ENCODE assay signal across 9 cellular contexts in genomic region chr9:137029058-137029922, GRCh38. TPM values are rescaled to one million over a fixed set of nuclear protein-coding genes. Genes with fewer than 3 reads are reported as not detected.
DNase-seq lines count a peak whose midpoint lies in the region; ATAC-seq and TF ChIP-seq lines count a peak whose summit lies in the region.
"Had no signal": no experiment of that assay in that cellular context is flagged by ENCODE, and none has a peak within 500 bp of the region (broad histone marks: within the 10 kb centered on the region; RNA-seq: fewer than 3 reads in every experiment).

No MANE protein-coding gene starts in this region.

- peak overlapping the region; percentile 74 for H3K4me3 Mint-ChIP-seq in activated naive CD8-positive, alpha-beta T cell treated with anti-CD3 and anti-CD28 coated beads, Interleukin-2, amount 10 ng/mL, durations not matched to agents 7 days and 5 days
- H3K4me3 Mint-ChIP-seq in progenitor cell of endocrine pancreas (ENCODE audit: low read depth), result peak overlapping the region; percentile 68

- peaks cover 12 to 55% (median 30%) of the 10 kb centered on the region in 9 donors for H3K4me1 ChIP-seq in heart right ventricle

- POLR2A ChIA-PET in activated naive CD8-positive, alpha-beta T cell treated with anti-CD3 and anti-CD28 coated beads, Interleukin-2, amount 10 ng/mL, durations not matched to agents 7 days and 5 days (lab: Charles Lee), result interaction anchor here (0.6 to 2.4 kb wide), 9 partner anchors 9 to 211 kb away, joined by 3 to 8 read pairs (median 3); partner anchors contain the start of genes MAN1B1, SAPCD2 and TUBB4B

- peak overlapping the region; percentile 82 for H3K27ac Mint-ChIP-seq in activated naive CD8-positive, alpha-beta T cell treated with anti-CD3 and anti-CD28 coated beads, Interleukin-2, amount 10 ng/mL, durations not matched to agents 7 days and 5 days
- no peak overlapping the region for H3K27ac Mint-ChIP-seq in progenitor cell of endocrine pancreas

- DNase-seq in GM03348 (ENCODE audit: low spot score), result peak; percentile 90
- DNase-seq in HT1080 (ENCODE audit: low read depth), result peak; percentile 55
- peak; percentile 60 for DNase-seq in SKM-1 (lab: John Stamatoyannopoulos, UW; ENCODE audit: unreplicated experiment)
- DNase-seq in activated naive CD8-positive, alpha-beta T cell treated with anti-CD3 and anti-CD28 coated beads, Interleukin-2, amount 10 ng/mL, durations not matched to agents 7 days and 5 days, result peak; percentile 84
- DNase-seq in heart right ventricle, result peak; percentile 78 to 88
- peak; percentile 88 for DNase-seq in progenitor cell of endocrine pancreas (ENCODE audit: low spot score, unreplicated experiment)
- peak; percentile 73 for DNase-seq in ureter (ENCODE audit: low spot score)

- peaks cover 30% of the 10 kb centered on the region for H3K4me1 Mint-ChIP-seq in activated naive CD8-positive, alpha-beta T cell treated with anti-CD3 and anti-CD28 coated beads, Interleukin-2, amount 10 ng/mL, durations not matched to agents 7 days and 5 days
- H3K4me1 Mint-ChIP-seq in progenitor cell of endocrine pancreas (ENCODE audit: low read depth), result peaks cover 2% of the 10 kb centered on the region

- 32 to 33% methylated on average over 19 of the region's 19 CpGs for WGBS in heart right ventricle, 2 donors

- H3K9me3 ChIP-seq in heart right ventricle, result no peaks in the 10 kb centered on the region

- no peaks in the 10 kb centered on the region for H3K9me3 Mint-ChIP-seq in activated naive CD8-positive, alpha-beta T cell treated with anti-CD3 and anti-CD28 coated beads, Interleukin-2, amount 10 ng/mL, durations not matched to agents 7 days and 5 days
- H3K9me3 Mint-ChIP-seq in progenitor cell of endocrine pancreas (ENCODE audit: low read depth), result no peaks in the 10 kb centered on the region

- intact Hi-C loops in heart right ventricle (cut with DNase I), result loop anchor here in 3 of 10 donors (2.0 to 10.0 kb wide), 4 partner anchors 78 to 237 kb away; partner anchors contain the start of genes AJM1 (in 1 of the 3), PHPT1 (in 1 of the 3) and TMEM141 (in 1 of the 3)

- no peaks in the 10 kb centered on the region for H3K27me3 ChIP-seq in heart right ventricle

- H3K4me3 ChIP-seq in heart right ventricle, result peak overlapping the region in 9 of 10 donors; percentile 1 to 88 (median 68)

- TF ChIP-seq CTCF in heart right ventricle (IDR thresholded peaks at IDR 0.05), result peak; percentile 82 to 96 (median 89)
- TF ChIP-seq CTCF in progenitor cell of endocrine pancreas (IDR thresholded peaks at IDR 0.05; ENCODE audit: unreplicated experiment), result peak; percentile 84

- ATAC-seq in activated naive CD8-positive, alpha-beta T cell treated with anti-CD3 and anti-CD28 coated beads, Interleukin-2, amount 10 ng/mL, durations not matched to agents 7 days and 5 days (ENCODE audit: low read depth), result peak; percentile 37
- ATAC-seq in heart right ventricle (peak; percentile 59 to 83 (median 70)), GM18868 (IDR thresholded peaks at IDR 0.05; ENCODE audit: unreplicated experiment) (no peak)

- no peaks in the 10 kb centered on the region for H3K36me3 ChIP-seq in heart right ventricle

- H3K27me3 Mint-ChIP-seq in activated naive CD8-positive, alpha-beta T cell treated with anti-CD3 and anti-CD28 coated beads, Interleukin-2, amount 10 ng/mL, durations not matched to agents 7 days and 5 days, result peaks cover 2% of the 10 kb centered on the region
- H3K27me3 Mint-ChIP-seq in progenitor cell of endocrine pancreas, result peaks cover 5% of the 10 kb centered on the region

- H3K27ac ChIP-seq in heart right ventricle, result peak overlapping the region in 3 of 10 donors; percentile 15 to 83 (median 53)

- no peaks in the 10 kb centered on the region for H3K36me3 Mint-ChIP-seq in activated naive CD8-positive, alpha-beta T cell treated with anti-CD3 and anti-CD28 coated beads, Interleukin-2, amount 10 ng/mL, durations not matched to agents 7 days and 5 days
- H3K36me3 Mint-ChIP-seq in progenitor cell of endocrine pancreas (ENCODE audit: insufficient read depth), result no peaks in the 10 kb centered on the region

RNA-seq across cellular contexts. Expression of gene ABCA2, which starts 1.3 kb away (rescaled TPM):
- total RNA-seq in HT1080 (2014; rRNA removed; shearing (Covaris generic)), result 7.5 and 9.0 TPM in 2 replicates
- 20.2 and 25.6 TPM in 2 replicates for polyA plus RNA-seq in HT1080 (2015; cell fraction: cytosol; rRNA removed)
- polyA plus RNA-seq in HT1080 (2015; cell fraction: nucleus; rRNA removed), result 83.6 and 95.5 TPM in 2 replicates
- total RNA-seq in activated naive CD8-positive, alpha-beta T cell treated with anti-CD3 and anti-CD28 coated beads, Interleukin-2, amount 10 ng/mL, durations not matched to agents 7 days and 5 days, result 10 to 100 TPM; 67.1 to 74.5 TPM
- total RNA-seq in heart right ventricle (10 to 100 TPM; 23.6 to 42.6 (median 28.1) TPM), progenitor cell of endocrine pancreas (26.4 and 30.1 TPM in 2 replicates), ureter (25.7 TPM)
- 10 to 100 TPM; 16.0 to 46.7 TPM for polyA plus RNA-seq in heart right ventricle

RNA-seq across cellular contexts. Expression of gene FUT7, which starts 2.6 kb away (rescaled TPM):
- not detected in 2 replicates for total RNA-seq in HT1080 (2014; rRNA removed; shearing (Covaris generic))
- not detected in 2 replicates for polyA plus RNA-seq in HT1080 (2015; cell fraction: cytosol; rRNA removed)
- polyA plus RNA-seq in HT1080 (2015; cell fraction: nucleus; rRNA removed), result not detected in 2 replicates
- under 1 TPM; 0.39 to 0.62 TPM for total RNA-seq in activated naive CD8-positive, alpha-beta T cell treated with anti-CD3 and anti-CD28 coated beads, Interleukin-2, amount 10 ng/mL, durations not matched to agents 7 days and 5 days
- total RNA-seq in heart right ventricle, result under 1 TPM in 5 of 10 donors, not detected in 5; 0.13 to 0.30 (median 0.15) TPM
- under 1 TPM; 0.07 to 0.15 TPM for polyA plus RNA-seq in heart right ventricle
- total RNA-seq in progenitor cell of endocrine pancreas, result not detected in 2 replicates
- not detected for total RNA-seq in ureter
- total RNA-seq: pulmonary artery endothelial cell had no signal

RNA-seq across cellular contexts. Expression of gene NPDC1, which starts 16.7 kb away (rescaled TPM):
- 31.5 and 39.2 TPM in 2 replicates for total RNA-seq in HT1080 (2014; rRNA removed; shearing (Covaris generic))
- 45.7 and 49.5 TPM in 2 replicates for polyA plus RNA-seq in HT1080 (2015; cell fraction: cytosol; rRNA removed)
- polyA plus RNA-seq in HT1080 (2015; cell fraction: nucleus; rRNA removed), result 127 and 134 TPM in 2 replicates
- total RNA-seq in activated naive CD8-positive, alpha-beta T cell treated with anti-CD3 and anti-CD28 coated beads, Interleukin-2, amount 10 ng/mL, durations not matched to agents 7 days and 5 days, result 10 to 100 TPM; 22.4 to 27.0 TPM
- total RNA-seq in heart right ventricle (10 to 100 TPM; 29.1 to 74.3 (median 52.6) TPM), progenitor cell of endocrine pancreas (62.0 and 73.2 TPM in 2 replicates), ureter (138 TPM)
- polyA plus RNA-seq in heart right ventricle, result 100 to 1,000 TPM in 1 of 2 donors, 10 to 100 TPM in 1; 74.2 to 153 TPM

RNA-seq across cellular contexts. Expression of gene ENTPD2, which starts 24.6 kb away (rescaled TPM):
- total RNA-seq in HT1080 (2014; rRNA removed; shearing (Covaris generic)), result not detected in 2 replicates
- polyA plus RNA-seq in HT1080 (2015; cell fraction: cytosol; rRNA removed), result not detected in 2 replicates
- polyA plus RNA-seq in HT1080 (2015; cell fraction: nucleus; rRNA removed), result not detected in 2 replicates
- total RNA-seq in activated naive CD8-positive, alpha-beta T cell treated with anti-CD3 and anti-CD28 coated beads, Interleukin-2, amount 10 ng/mL, durations not matched to agents 7 days and 5 days, result not detected
- total RNA-seq in heart right ventricle (1 to 10 TPM in 8 of 10 donors, under 1 TPM in 2; 0.32 to 2.5 (median 1.6) TPM), progenitor cell of endocrine pancreas (0.19 and 0.51 TPM in 2 replicates), ureter (1.3 TPM)
- polyA plus RNA-seq in heart right ventricle, result 1 to 10 TPM in 1 of 2 donors, under 1 TPM in 1; 0.96 to 3.3 TPM
- total RNA-seq: pulmonary artery endothelial cell had no signal

RNA-seq across cellular contexts. Expression of gene CLIC3, which starts 32.9 kb away (rescaled TPM):
- 1.0 and 1.7 TPM in 2 replicates for total RNA-seq in HT1080 (2014; rRNA removed; shearing (Covaris generic))
- polyA plus RNA-seq in HT1080 (2015; cell fraction: cytosol; rRNA removed), result 21.2 and 23.5 TPM in 2 replicates
- 7.2 and 12.2 TPM in 2 replicates for polyA plus RNA-seq in HT1080 (2015; cell fraction: nucleus; rRNA removed)
- 10 to 100 TPM; 13.3 to 14.7 TPM for total RNA-seq in activated naive CD8-positive, alpha-beta T cell treated with anti-CD3 and anti-CD28 coated beads, Interleukin-2, amount 10 ng/mL, durations not matched to agents 7 days and 5 days
- total RNA-seq in heart right ventricle, result 10 to 100 TPM in 1 of 10 donors, 1 to 10 TPM in 8, under 1 TPM in 1; 0.46 to 11.5 (median 3.0) TPM
- 10 to 100 TPM in 1 of 2 donors, 1 to 10 TPM in 1; 9.5 to 21.4 TPM for polyA plus RNA-seq in heart right ventricle
- total RNA-seq in progenitor cell of endocrine pancreas, result 0.64 TPM in 1 of 2 replicates, not detected in the other
- 3.6 TPM for total RNA-seq in ureter
